ENCODE assay signal across 1 cellular context in genomic region chr16:85573696-85574641, GRCh38.
TF ChIP-seq lines count a peak whose summit lies in the region.

No MANE protein-coding gene starts in this region.

TF ChIP-seq in HepG2, 621 proteins besides CTCF, POLR2A, EP300 and RAD21 (continued from another document):
- TF ChIP-seq, protein P1, sequence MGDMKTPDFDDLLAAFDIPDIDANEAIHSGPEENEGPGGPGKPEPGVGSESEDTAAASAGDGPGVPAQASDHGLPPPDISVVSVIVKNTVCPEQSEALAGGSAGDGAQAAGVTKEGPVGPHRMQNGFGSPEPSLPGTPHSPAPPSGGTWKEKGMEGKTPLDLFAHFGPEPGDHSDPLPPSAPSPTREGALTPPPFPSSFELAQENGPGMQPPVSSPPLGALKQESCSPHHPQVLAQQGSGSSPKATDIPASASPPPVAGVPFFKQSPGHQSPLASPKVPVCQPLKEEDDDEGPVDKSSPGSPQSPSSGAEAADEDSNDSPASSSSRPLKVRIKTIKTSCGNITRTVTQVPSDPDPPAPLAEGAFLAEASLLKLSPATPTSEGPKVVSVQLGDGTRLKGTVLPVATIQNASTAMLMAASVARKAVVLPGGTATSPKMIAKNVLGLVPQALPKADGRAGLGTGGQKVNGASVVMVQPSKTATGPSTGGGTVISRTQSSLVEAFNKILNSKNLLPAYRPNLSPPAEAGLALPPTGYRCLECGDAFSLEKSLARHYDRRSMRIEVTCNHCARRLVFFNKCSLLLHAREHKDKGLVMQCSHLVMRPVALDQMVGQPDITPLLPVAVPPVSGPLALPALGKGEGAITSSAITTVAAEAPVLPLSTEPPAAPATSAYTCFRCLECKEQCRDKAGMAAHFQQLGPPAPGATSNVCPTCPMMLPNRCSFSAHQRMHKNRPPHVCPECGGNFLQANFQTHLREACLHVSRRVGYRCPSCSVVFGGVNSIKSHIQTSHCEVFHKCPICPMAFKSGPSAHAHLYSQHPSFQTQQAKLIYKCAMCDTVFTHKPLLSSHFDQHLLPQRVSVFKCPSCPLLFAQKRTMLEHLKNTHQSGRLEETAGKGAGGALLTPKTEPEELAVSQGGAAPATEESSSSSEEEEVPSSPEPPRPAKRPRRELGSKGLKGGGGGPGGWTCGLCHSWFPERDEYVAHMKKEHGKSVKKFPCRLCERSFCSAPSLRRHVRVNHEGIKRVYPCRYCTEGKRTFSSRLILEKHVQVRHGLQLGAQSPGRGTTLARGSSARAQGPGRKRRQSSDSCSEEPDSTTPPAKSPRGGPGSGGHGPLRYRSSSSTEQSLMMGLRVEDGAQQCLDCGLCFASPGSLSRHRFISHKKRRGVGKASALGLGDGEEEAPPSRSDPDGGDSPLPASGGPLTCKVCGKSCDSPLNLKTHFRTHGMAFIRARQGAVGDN (CRISPR knock-in tag; IDR thresholded peaks at IDR 0.05) = 0 out of 2 replicates have a peak, but pooled peaks have one; percentile 4
- TF ChIP-seq SALL1 (CRISPR knock-in tag; IDR thresholded peaks at IDR 0.05) (no peak), PATZ1 (CRISPR knock-in tag; IDR thresholded peaks at IDR 0.05) (peak; percentile 32; the same call in 1 of the 2 replicates), ZBTB33 (CRISPR knock-in tag; IDR thresholded peaks at IDR 0.05) (peak; percentile 81)
- TF ChIP-seq, protein P2, sequence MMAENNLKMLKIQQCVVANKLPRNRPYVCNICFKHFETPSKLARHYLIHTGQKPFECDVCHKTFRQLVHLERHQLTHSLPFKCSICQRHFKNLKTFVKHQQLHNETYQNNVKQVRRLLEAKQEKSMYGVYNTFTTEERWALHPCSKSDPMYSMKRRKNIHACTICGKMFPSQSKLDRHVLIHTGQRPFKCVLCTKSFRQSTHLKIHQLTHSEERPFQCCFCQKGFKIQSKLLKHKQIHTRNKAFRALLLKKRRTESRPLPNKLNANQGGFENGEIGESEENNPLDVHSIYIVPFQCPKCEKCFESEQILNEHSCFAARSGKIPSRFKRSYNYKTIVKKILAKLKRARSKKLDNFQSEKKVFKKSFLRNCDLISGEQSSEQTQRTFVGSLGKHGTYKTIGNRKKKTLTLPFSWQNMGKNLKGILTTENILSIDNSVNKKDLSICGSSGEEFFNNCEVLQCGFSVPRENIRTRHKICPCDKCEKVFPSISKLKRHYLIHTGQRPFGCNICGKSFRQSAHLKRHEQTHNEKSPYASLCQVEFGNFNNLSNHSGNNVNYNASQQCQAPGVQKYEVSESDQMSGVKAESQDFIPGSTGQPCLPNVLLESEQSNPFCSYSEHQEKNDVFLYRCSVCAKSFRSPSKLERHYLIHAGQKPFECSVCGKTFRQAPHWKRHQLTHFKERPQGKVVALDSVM (CRISPR knock-in tag; IDR thresholded peaks at IDR 0.05) = 0 out of 2 replicates have a peak, but pooled peaks have one; percentile 17
